1 cellular context compared by ENCODE assay signal in the genomic region with DNA sequence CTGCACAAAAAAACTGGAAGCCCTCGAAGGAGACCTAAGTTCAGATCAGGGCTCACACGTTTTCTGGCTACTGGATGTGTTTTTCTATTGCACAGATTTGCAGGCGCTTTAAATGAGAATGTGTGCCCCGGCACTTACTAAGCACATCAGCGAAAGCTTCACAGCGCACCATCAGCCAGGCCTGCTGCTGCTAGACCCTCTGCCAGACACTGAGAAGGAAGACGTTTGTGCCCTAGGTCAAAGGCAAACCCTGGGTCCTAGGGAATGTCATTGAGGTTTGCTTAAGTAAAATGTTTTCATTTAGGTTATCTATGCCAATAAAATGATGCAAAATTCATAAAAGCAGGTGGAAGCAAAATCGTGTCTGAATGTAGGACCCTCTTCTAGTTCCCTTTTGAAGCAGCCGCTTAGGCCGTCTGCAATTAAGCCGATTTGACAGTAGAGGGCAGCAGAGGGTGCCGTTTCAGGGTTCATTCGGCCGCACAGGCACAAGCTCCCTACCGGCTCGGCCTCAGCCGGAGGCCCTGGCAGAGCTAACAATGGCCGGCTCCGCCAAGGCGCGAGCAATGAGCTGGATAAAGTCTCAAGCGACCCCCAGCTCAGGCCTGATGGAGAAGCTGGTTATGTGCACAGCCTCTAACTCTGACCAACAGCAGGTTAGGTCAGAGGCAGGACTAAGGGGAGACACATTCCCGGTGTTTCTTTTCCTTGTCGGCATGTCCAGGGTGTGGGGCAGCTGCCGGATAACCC.
TF ChIP-seq lines count a peak whose summit lies in the region.

No MANE protein-coding gene starts in this region.

TF ChIP-seq in K562, 482 proteins besides CTCF, POLR2A, EP300 and RAD21 (continued from another document):
- TF ChIP-seq CLOCK (CRISPR knock-in tag; IDR thresholded peaks at IDR 0.05; ENCODE audit: borderline replicate concordance), result no peak
- no peak for TF ChIP-seq CREB3 (tag; conservative IDR thresholded peaks at IDR 0.05; ENCODE audit: low read depth)
- TF ChIP-seq ARID2 (IDR thresholded peaks at IDR 0.05), result peak; percentile 36; the same call in 1 of the 2 replicates
- no peak for TF ChIP-seq SIX5 (IDR thresholded peaks at IDR 0.05; ENCODE audit: borderline replicate concordance in 1 of 2, insufficient read depth in 1 of 2, low read depth in 1 of 2, low read length in 2 of 2)
- TF ChIP-seq, protein P1, sequence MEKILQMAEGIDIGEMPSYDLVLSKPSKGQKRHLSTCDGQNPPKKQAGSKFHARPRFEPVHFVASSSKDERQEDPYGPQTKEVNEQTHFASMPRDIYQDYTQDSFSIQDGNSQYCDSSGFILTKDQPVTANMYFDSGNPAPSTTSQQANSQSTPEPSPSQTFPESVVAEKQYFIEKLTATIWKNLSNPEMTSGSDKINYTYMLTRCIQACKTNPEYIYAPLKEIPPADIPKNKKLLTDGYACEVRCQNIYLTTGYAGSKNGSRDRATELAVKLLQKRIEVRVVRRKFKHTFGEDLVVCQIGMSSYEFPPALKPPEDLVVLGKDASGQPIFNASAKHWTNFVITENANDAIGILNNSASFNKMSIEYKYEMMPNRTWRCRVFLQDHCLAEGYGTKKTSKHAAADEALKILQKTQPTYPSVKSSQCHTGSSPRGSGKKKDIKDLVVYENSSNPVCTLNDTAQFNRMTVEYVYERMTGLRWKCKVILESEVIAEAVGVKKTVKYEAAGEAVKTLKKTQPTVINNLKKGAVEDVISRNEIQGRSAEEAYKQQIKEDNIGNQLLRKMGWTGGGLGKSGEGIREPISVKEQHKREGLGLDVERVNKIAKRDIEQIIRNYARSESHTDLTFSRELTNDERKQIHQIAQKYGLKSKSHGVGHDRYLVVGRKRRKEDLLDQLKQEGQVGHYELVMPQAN (IDR thresholded peaks at IDR 0.05; ENCODE audit: borderline replicate concordance), result no peak
- TF ChIP-seq FUS (optimal IDR thresholded peaks at IDR 0.05; ENCODE audit: low read depth, low read length), result no peak
- no peak for TF ChIP-seq THRA (IDR thresholded peaks at IDR 0.05)
- TF ChIP-seq, protein P2, sequence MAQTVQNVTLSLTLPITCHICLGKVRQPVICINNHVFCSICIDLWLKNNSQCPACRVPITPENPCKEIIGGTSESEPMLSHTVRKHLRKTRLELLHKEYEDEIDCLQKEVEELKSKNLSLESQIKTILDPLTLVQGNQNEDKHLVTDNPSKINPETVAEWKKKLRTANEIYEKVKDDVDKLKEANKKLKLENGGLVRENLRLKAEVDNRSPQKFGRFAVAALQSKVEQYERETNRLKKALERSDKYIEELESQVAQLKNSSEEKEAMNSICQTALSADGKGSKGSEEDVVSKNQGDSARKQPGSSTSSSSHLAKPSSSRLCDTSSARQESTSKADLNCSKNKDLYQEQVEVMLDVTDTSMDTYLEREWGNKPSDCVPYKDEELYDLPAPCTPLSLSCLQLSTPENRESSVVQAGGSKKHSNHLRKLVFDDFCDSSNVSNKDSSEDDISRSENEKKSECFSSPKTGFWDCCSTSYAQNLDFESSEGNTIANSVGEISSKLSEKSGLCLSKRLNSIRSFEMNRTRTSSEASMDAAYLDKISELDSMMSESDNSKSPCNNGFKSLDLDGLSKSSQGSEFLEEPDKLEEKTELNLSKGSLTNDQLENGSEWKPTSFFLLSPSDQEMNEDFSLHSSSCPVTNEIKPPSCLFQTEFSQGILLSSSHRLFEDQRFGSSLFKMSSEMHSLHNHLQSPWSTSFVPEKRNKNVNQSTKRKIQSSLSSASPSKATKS (CRISPR knock-in tag; IDR thresholded peaks at IDR 0.05), result no peak
- no peak for TF ChIP-seq ZNF79 (CRISPR knock-in tag; IDR thresholded peaks at IDR 0.05; ENCODE audit: low read depth)
- TF ChIP-seq RCOR1 (IDR thresholded peaks at IDR 0.05; ENCODE audit: borderline replicate concordance in 1 of 2, low read depth in 2 of 2, low read length in 2 of 2), result no peak
- no peak for TF ChIP-seq DIDO1 (tag; IDR thresholded peaks at IDR 0.05; ENCODE audit: low read depth)
- TF ChIP-seq RERE (CRISPR knock-in tag; IDR thresholded peaks at IDR 0.05; ENCODE audit: borderline replicate concordance), result no peak
- TF ChIP-seq SMC3 (conservative IDR thresholded peaks at IDR 0.05; ENCODE audit: insufficient read depth, low read depth, low read length), result peak; percentile 69; the same call in 1 of the 2 replicates
- TF ChIP-seq SMAD3 (CRISPR knock-in tag; conservative IDR thresholded peaks at IDR 0.05), result no peak
- no peak for TF ChIP-seq MCM3 (IDR thresholded peaks at IDR 0.05)
- TF ChIP-seq FOXA1 (IDR thresholded peaks at IDR 0.05; ENCODE audit: borderline replicate concordance), result no peak
- no peak for TF ChIP-seq PTTG1 (tag; IDR thresholded peaks at IDR 0.05; ENCODE audit: low read depth)
- no peak for TF ChIP-seq DLX4 (CRISPR knock-in tag; IDR thresholded peaks at IDR 0.05)
- TF ChIP-seq MXI1 (IDR thresholded peaks at IDR 0.05; ENCODE audit: low read depth, low read length), result no peak
- TF ChIP-seq HDAC6 (IDR thresholded peaks at IDR 0.05; ENCODE audit: low read depth, low read length), result no peak
- no peak for TF ChIP-seq CREB5 (CRISPR knock-in tag; IDR thresholded peaks at IDR 0.05)
- no peak for TF ChIP-seq PYGO2 (tag; IDR thresholded peaks at IDR 0.05)
- TF ChIP-seq MAFK (IDR thresholded peaks at IDR 0.05; ENCODE audit: low read length), result no peak
- no peak for TF ChIP-seq NFE2L1 (tag; IDR thresholded peaks at IDR 0.05; ENCODE audit: borderline replicate concordance, low read depth)
- TF ChIP-seq RNF2 (IDR thresholded peaks at IDR 0.05), result no peak
